1 cellular context compared by ENCODE assay signal in genomic region chr17:80002690-80003490, GRCh38.
TF ChIP-seq lines count a peak whose summit lies in the region.

No MANE protein-coding gene starts in this region.

TF ChIP-seq in HepG2, 621 proteins besides CTCF, POLR2A, EP300 and RAD21 (continued from another document and continues in another):
- TF ChIP-seq, protein P1, sequence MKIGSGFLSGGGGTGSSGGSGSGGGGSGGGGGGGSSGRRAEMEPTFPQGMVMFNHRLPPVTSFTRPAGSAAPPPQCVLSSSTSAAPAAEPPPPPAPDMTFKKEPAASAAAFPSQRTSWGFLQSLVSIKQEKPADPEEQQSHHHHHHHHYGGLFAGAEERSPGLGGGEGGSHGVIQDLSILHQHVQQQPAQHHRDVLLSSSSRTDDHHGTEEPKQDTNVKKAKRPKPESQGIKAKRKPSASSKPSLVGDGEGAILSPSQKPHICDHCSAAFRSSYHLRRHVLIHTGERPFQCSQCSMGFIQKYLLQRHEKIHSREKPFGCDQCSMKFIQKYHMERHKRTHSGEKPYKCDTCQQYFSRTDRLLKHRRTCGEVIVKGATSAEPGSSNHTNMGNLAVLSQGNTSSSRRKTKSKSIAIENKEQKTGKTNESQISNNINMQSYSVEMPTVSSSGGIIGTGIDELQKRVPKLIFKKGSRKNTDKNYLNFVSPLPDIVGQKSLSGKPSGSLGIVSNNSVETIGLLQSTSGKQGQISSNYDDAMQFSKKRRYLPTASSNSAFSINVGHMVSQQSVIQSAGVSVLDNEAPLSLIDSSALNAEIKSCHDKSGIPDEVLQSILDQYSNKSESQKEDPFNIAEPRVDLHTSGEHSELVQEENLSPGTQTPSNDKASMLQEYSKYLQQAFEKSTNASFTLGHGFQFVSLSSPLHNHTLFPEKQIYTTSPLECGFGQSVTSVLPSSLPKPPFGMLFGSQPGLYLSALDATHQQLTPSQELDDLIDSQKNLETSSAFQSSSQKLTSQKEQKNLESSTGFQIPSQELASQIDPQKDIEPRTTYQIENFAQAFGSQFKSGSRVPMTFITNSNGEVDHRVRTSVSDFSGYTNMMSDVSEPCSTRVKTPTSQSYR (CRISPR knock-in tag; IDR thresholded peaks at IDR 0.05; ENCODE audit: borderline replicate concordance): no peak
- TF ChIP-seq ZNF891 (CRISPR knock-in tag; IDR thresholded peaks at IDR 0.05): no peak; the same call in 1 of the 2 replicates
- no peak for TF ChIP-seq MTA3 (CRISPR knock-in tag; IDR thresholded peaks at IDR 0.05)
- no peak for TF ChIP-seq ZNF614 (CRISPR knock-in tag; IDR thresholded peaks at IDR 0.05; ENCODE audit: borderline replicate concordance)
- TF ChIP-seq SP1 (IDR thresholded peaks at IDR 0.05): no peak
- no peak for TF ChIP-seq SP1 (CRISPR knock-in tag; IDR thresholded peaks at IDR 0.05)
- TF ChIP-seq HIVEP1 (CRISPR knock-in tag; IDR thresholded peaks at IDR 0.05): peak; percentile 38; the same call in 1 of the 2 replicates
- TF ChIP-seq ZNF329 (CRISPR knock-in tag; IDR thresholded peaks at IDR 0.05; ENCODE audit: low read depth): no peak
- TF ChIP-seq ZSCAN29 (CRISPR knock-in tag; conservative IDR thresholded peaks at IDR 0.05): no peak
- TF ChIP-seq ZNF124 (CRISPR knock-in tag; IDR thresholded peaks at IDR 0.05): no peak
- TF ChIP-seq GABPB1 (CRISPR knock-in tag; IDR thresholded peaks at IDR 0.05): peak; percentile 41; the same call in 1 of the 2 replicates
- TF ChIP-seq, protein P2, sequence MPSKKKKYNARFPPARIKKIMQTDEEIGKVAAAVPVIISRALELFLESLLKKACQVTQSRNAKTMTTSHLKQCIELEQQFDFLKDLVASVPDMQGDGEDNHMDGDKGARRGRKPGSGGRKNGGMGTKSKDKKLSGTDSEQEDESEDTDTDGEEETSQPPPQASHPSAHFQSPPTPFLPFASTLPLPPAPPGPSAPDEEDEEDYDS (CRISPR knock-in tag; IDR thresholded peaks at IDR 0.05): 0 out of 2 replicates have a peak, but pooled peaks have one; percentile 13
- TF ChIP-seq RBM39 (IDR thresholded peaks at IDR 0.05; ENCODE audit: low read depth, low read length, poor library complexity, severe bottlenecking): no peak
- no peak for TF ChIP-seq POLR2AphosphoS2 (IDR thresholded peaks at IDR 0.05; ENCODE audit: low read depth, low read length)
- TF ChIP-seq ZFP36L1 (CRISPR knock-in tag; IDR thresholded peaks at IDR 0.05): no peak
- TF ChIP-seq GLI4 (CRISPR knock-in tag; IDR thresholded peaks at IDR 0.05; ENCODE audit: borderline replicate concordance): no peak
- TF ChIP-seq RFX3 (CRISPR knock-in tag; IDR thresholded peaks at IDR 0.05): no peak
- TF ChIP-seq SIX1 (CRISPR knock-in tag; IDR thresholded peaks at IDR 0.05; ENCODE audit: borderline replicate concordance): no peak
- TF ChIP-seq, protein P3, sequence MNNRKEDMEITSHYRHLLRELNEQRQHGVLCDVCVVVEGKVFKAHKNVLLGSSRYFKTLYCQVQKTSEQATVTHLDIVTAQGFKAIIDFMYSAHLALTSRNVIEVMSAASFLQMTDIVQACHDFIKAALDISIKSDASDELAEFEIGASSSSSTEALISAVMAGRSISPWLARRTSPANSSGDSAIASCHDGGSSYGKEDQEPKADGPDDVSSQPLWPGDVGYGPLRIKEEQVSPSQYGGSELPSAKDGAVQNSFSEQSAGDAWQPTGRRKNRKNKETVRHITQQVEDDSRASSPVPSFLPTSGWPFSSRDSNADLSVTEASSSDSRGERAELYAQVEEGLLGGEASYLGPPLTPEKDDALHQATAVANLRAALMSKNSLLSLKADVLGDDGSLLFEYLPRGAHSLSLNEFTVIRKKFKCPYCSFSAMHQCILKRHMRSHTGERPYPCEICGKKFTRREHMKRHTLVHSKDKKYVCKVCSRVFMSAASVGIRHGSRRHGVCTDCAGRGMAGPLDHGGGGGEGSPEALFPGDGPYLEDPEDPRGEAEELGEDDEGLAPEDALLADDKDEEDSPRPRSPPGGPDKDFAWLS (CRISPR knock-in tag; IDR thresholded peaks at IDR 0.05; ENCODE audit: borderline replicate concordance): no peak
- no peak for TF ChIP-seq KDM3A (CRISPR knock-in tag; IDR thresholded peaks at IDR 0.05; ENCODE audit: low read depth)
- TF ChIP-seq SP140L (CRISPR knock-in tag; IDR thresholded peaks at IDR 0.05; ENCODE audit: borderline replicate concordance): no peak
- TF ChIP-seq POLR2AphosphoS5 (IDR thresholded peaks at IDR 0.05; ENCODE audit: low read depth, low read length): no peak
- TF ChIP-seq ZBTB38 (CRISPR knock-in tag; IDR thresholded peaks at IDR 0.05): peak; percentile 94; the same call in 1 of the 2 replicates
- TF ChIP-seq ZNF431 (CRISPR knock-in tag; IDR thresholded peaks at IDR 0.05; ENCODE audit: borderline replicate concordance, low read depth): no peak
- peak; percentile 18; the same call in 1 of the 2 replicates for TF ChIP-seq ZNF644 (CRISPR knock-in tag; IDR thresholded peaks at IDR 0.05; ENCODE audit: low read depth)
- TF ChIP-seq NR2C2 (CRISPR knock-in tag; IDR thresholded peaks at IDR 0.05; ENCODE audit: borderline replicate concordance): peak; percentile 24; the same call in 1 of the 2 replicates
- TF ChIP-seq, protein P4, sequence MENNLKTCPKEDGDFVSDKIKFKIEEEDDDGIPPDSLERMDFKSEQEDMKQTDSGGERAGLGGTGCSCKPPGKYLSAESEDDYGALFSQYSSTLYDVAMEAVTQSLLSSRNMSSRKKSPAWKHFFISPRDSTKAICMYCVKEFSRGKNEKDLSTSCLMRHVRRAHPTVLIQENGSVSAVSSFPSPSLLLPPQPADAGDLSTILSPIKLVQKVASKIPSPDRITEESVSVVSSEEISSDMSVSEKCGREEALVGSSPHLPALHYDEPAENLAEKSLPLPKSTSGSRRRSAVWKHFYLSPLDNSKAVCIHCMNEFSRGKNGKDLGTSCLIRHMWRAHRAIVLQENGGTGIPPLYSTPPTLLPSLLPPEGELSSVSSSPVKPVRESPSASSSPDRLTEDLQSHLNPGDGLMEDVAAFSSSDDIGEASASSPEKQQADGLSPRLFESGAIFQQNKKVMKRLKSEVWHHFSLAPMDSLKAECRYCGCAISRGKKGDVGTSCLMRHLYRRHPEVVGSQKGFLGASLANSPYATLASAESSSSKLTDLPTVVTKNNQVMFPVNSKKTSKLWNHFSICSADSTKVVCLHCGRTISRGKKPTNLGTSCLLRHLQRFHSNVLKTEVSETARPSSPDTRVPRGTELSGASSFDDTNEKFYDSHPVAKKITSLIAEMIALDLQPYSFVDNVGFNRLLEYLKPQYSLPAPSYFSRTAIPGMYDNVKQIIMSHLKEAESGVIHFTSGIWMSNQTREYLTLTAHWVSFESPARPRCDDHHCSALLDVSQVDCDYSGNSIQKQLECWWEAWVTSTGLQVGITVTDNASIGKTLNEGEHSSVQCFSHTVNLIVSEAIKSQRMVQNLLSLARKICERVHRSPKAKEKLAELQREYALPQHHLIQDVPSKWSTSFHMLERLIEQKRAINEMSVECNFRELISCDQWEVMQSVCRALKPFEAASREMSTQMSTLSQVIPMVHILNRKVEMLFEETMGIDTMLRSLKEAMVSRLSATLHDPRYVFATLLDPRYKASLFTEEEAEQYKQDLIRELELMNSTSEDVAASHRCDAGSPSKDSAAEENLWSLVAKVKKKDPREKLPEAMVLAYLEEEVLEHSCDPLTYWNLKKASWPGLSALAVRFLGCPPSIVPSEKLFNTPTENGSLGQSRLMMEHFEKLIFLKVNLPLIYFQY (CRISPR knock-in tag; IDR thresholded peaks at IDR 0.05; ENCODE audit: borderline replicate concordance): no peak
- TF ChIP-seq, protein P5, sequence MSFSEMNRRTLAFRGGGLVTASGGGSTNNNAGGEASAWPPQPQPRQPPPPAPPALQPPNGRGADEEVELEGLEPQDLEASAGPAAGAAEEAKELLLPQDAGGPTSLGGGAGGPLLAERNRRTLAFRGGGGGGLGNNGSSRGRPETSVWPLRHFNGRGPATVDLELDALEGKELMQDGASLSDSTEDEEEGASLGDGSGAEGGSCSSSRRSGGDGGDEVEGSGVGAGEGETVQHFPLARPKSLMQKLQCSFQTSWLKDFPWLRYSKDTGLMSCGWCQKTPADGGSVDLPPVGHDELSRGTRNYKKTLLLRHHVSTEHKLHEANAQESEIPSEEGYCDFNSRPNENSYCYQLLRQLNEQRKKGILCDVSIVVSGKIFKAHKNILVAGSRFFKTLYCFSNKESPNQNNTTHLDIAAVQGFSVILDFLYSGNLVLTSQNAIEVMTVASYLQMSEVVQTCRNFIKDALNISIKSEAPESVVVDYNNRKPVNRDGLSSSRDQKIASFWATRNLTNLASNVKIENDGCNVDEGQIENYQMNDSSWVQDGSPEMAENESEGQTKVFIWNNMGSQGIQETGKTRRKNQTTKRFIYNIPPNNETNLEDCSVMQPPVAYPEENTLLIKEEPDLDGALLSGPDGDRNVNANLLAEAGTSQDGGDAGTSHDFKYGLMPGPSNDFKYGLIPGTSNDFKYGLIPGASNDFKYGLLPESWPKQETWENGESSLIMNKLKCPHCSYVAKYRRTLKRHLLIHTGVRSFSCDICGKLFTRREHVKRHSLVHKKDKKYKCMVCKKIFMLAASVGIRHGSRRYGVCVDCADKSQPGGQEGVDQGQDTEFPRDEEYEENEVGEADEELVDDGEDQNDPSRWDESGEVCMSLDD (CRISPR knock-in tag; IDR thresholded peaks at IDR 0.05; ENCODE audit: borderline replicate concordance): no peak
- TF ChIP-seq FOXA3 (CRISPR knock-in tag; IDR thresholded peaks at IDR 0.05): no peak
- TF ChIP-seq YEATS2 (CRISPR knock-in tag; IDR thresholded peaks at IDR 0.05; ENCODE audit: borderline replicate concordance): no peak
- TF ChIP-seq SSRP1 (CRISPR knock-in tag; IDR thresholded peaks at IDR 0.05): no peak
- TF ChIP-seq CEBPB (IDR thresholded peaks at IDR 0.05; ENCODE audit: borderline replicate concordance, low read depth, low read length): no peak
- no peak for TF ChIP-seq CREBL2 (CRISPR knock-in tag; IDR thresholded peaks at IDR 0.05; ENCODE audit: borderline replicate concordance)
- no peak for TF ChIP-seq FLYWCH1 (CRISPR knock-in tag; IDR thresholded peaks at IDR 0.05)
- TF ChIP-seq POLR2G (IDR thresholded peaks at IDR 0.05; ENCODE audit: low read depth, low read length): no peak
- no peak; the same call in 1 of the 2 replicates for TF ChIP-seq ZNF318 (CRISPR knock-in tag; IDR thresholded peaks at IDR 0.05)
- TF ChIP-seq, protein P6, sequence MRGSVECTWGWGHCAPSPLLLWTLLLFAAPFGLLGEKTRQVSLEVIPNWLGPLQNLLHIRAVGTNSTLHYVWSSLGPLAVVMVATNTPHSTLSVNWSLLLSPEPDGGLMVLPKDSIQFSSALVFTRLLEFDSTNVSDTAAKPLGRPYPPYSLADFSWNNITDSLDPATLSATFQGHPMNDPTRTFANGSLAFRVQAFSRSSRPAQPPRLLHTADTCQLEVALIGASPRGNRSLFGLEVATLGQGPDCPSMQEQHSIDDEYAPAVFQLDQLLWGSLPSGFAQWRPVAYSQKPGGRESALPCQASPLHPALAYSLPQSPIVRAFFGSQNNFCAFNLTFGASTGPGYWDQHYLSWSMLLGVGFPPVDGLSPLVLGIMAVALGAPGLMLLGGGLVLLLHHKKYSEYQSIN (CRISPR knock-in tag; IDR thresholded peaks at IDR 0.05; ENCODE audit: borderline replicate concordance): no peak
- no peak for TF ChIP-seq SP4 (CRISPR knock-in tag; IDR thresholded peaks at IDR 0.05)
- TF ChIP-seq RBFOX2 (IDR thresholded peaks at IDR 0.05; ENCODE audit: low read depth, low read length): no peak
- no peak for TF ChIP-seq REPIN1 (CRISPR knock-in tag; IDR thresholded peaks at IDR 0.05; ENCODE audit: borderline replicate concordance, low read depth)
- TF ChIP-seq ZFP82 (CRISPR knock-in tag; IDR thresholded peaks at IDR 0.05; ENCODE audit: borderline replicate concordance): no peak
